ENCODE assay signal across 14 cellular contexts in the genomic region with DNA sequence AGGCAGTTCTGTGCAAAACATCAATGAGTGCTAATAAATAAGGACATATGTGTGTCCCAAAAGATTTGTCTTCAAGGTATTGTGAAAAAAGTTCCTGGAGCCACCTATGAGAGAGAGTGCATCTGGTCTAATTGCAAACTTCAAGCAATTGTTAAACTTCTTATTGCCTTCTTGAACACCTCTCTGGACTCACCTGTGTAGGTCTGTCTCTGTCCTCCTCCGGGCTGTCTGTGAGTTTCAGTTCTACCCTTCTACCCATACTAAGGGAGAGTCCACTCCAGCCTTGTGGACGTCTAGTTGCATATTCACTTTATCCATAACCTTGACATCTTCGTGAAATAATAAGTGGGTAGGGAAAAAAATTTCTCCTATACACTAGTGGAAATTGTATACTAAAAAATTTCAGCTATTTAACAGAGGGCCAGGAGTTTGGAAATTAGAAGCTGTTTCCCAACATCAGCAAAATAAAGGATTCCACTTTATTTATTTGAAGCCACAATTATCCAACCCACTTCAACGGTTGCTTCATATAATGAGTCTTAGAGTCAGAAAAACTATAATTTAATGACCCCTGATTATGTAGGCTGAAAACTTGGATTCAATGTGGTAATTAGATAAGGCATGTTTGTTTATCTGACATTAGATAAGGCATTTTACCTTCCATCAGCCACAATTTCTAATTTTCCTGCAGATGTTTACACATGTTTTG.
DNase-seq lines count a peak whose midpoint lies in the region; ATAC-seq and TF ChIP-seq lines count a peak whose summit lies in the region.
"Had no signal": no experiment of that assay in that cellular context is flagged by ENCODE, and none has a peak within 500 bp of the region (broad histone marks: within the 10 kb centered on the region; RNA-seq: fewer than 3 reads in every experiment).

No MANE protein-coding gene starts in this region.

- DNase-seq in NCI-H2227 treated with DMSO at 0.1 percent for 48 hours (lab: John Stamatoyannopoulos, UW) (peak; percentile 57), NCI-H2227 (lab: John Stamatoyannopoulos, UW; ENCODE audit: unreplicated experiment) (no peak), PC-3 (no peak), fibroblast of gingiva (ENCODE audit: low read depth) (peak; percentile 58), NCI-H1930 (lab: John Stamatoyannopoulos, UW) (no peak), anterior cingulate cortex (lab: John Stamatoyannopoulos, UW) (no peak)
- no peak for DNase-seq in stimulated activated CD4-positive, alpha-beta T cell treated with anti-CD3 and anti-CD28 coated beads, Interleukin-1b, Interleukin-23, amount 100 ng/mL, for 48 hours
- DNase-seq: left ventricle myocardium superior; sigmoid colon; stimulated activated CD4-positive, alpha-beta T cell treated with anti-CD3 and anti-CD28 coated beads, Interleukin-2, amount 100 ng/mL, for 48 hours; T-helper 17 cell had no signal

- H3K36me3 ChIP-seq in PC-3 (ENCODE audit: low read depth, low read length), result peaks cover 5% of the 10 kb centered on the region; the same call in 1 of the 2 replicates
- no peaks in the 10 kb centered on the region for H3K36me3 ChIP-seq in skeletal muscle satellite cell (ENCODE audit: insufficient read depth, low read length)
- H3K36me3 ChIP-seq: esophagus muscularis mucosa, sigmoid colon had no signal

- no peak for ATAC-seq in PC-3

- H3K4me1 ChIP-seq in PC-3 (ENCODE audit: insufficient read depth, low read length), result peaks cover 36% of the 10 kb centered on the region
- H3K4me1 ChIP-seq in skeletal muscle satellite cell (ENCODE audit: control insufficient read depth, insufficient read depth, low read length), result peaks cover 35% of the 10 kb centered on the region
- H3K4me1 ChIP-seq: esophagus muscularis mucosa, parathyroid adenoma had no signal

- H3K27me3 ChIP-seq in PC-3 (ENCODE audit: low read length) (no peaks in the 10 kb centered on the region), skeletal muscle satellite cell (ENCODE audit: control insufficient read depth, insufficient read depth, low read length) (no peaks in the 10 kb centered on the region)
- H3K27me3 ChIP-seq: esophagus muscularis mucosa, sigmoid colon had no signal

- H3K4me2 ChIP-seq in PC-3 (ENCODE audit: low read length) (peak overlapping the region; percentile 40), skeletal muscle satellite cell (ENCODE audit: low read length) (no peak overlapping the region)

- POLR2A ChIA-PET in PC-3 (lab: Charles Lee; ENCODE audit: unreplicated experiment), result no interaction called here

- no peak for TF ChIP-seq CTCF in PC-3 (conservative IDR thresholded peaks at IDR 0.05; ENCODE audit: low read depth, low read length)

- H3K9me3 ChIP-seq in PC-3 (ENCODE audit: low read length), result 0 out of 2 replicates have a peak, but pooled peaks cover 4% of the 10 kb centered on the region
- no peaks in the 10 kb centered on the region for H3K9me3 ChIP-seq in skeletal muscle satellite cell (replicated peaks; ENCODE audit: low read length)
- H3K9me3 ChIP-seq: esophagus muscularis mucosa, sigmoid colon had no signal

- no peaks in the 10 kb centered on the region for H3K79me2 ChIP-seq in PC-3 (ENCODE audit: low read length)
- H3K79me2 ChIP-seq: parathyroid adenoma had no signal

- no peak overlapping the region for H3K27ac ChIP-seq in PC-3 (ENCODE audit: low read length)
- H3K27ac ChIP-seq: esophagus muscularis mucosa, parathyroid adenoma, sigmoid colon had no signal

- intact Hi-C loops in PC-3 (cut with micrococcal nuclease), result loop anchor here (1.0 to 5.0 kb wide), 4 partner anchors 150 to 451 kb away; a partner anchor contains a TSS

- BruUV-seq in PC-3 (replicated peaks; lab: Mats Ljungman, UMichigan), result no TSS peak

- no peaks in the 10 kb centered on the region for H3K9me2 ChIP-seq in PC-3 (replicated peaks; ENCODE audit: low read length)

- no peak overlapping the region for H3K4me3 ChIP-seq in PC-3 (ENCODE audit: low read length)
- no peak overlapping the region for H3K4me3 ChIP-seq in skeletal muscle satellite cell (ENCODE audit: low read length)
- H3K4me3 ChIP-seq: esophagus muscularis mucosa, sigmoid colon had no signal

- no peaks in the 10 kb centered on the region for H4K20me1 ChIP-seq in PC-3 (ENCODE audit: low read length)

- H3K9ac ChIP-seq in PC-3 (ENCODE audit: low read length), result no peak overlapping the region
- H3K9ac ChIP-seq in skeletal muscle satellite cell (ENCODE audit: low read depth, low read length), result peak overlapping the region; percentile 24
- H3K9ac ChIP-seq: parathyroid adenoma had no signal

- H2AFZ ChIP-seq in PC-3 (ENCODE audit: low read length), result no peak overlapping the region
- H2AFZ ChIP-seq: parathyroid adenoma had no signal

- H3F3A ChIP-seq in PC-3 (ENCODE audit: low read length, unreplicated experiment), result no peaks in the 10 kb centered on the region

- CTCF ChIA-PET in PC-3 (lab: Charles Lee), result interaction anchor here (0.6 to 1.6 kb wide), 3 partner anchors 166 to 179 kb away, joined by 3 to 7 read pairs (median 5); no protein-coding TSS in a partner anchor

Comparison
In these comparisons a context has a peak if more than half of its experiments do, and no peak if none do; other contexts are left out.
1. DNase-seq: peak in NCI-H2227 treated with DMSO at 0.1 percent for 48 hours (single experiment) and fibroblast of gingiva (single experiment); none in NCI-H2227 (single experiment), PC-3 (single experiment), stimulated activated CD4-positive, alpha-beta T cell treated with anti-CD3 and anti-CD28 coated beads, Interleukin-1b, Interleukin-23, amount 100 ng/mL, for 48 hours (single experiment), NCI-H1930 (0 of 2) and anterior cingulate cortex (0 of 58).